Comparison of ENCODE assay signal across 9 cellular contexts in genomic region chr16:85947511-85948509, GRCh38. TPM values are rescaled to one million over a fixed set of nuclear protein-coding genes. Genes with fewer than 3 reads are reported as not detected.
DNase-seq lines count a peak whose midpoint lies in the region; ATAC-seq and TF ChIP-seq lines count a peak whose summit lies in the region.
"Had no signal": no experiment of that assay in that cellular context is flagged by ENCODE, and none has a peak within 500 bp of the region (broad histone marks: within the 10 kb centered on the region; RNA-seq: fewer than 3 reads in every experiment).

No MANE protein-coding gene starts in this region.

- TF ChIP-seq CTCF in Caco-2 (IDR thresholded peaks at IDR 0.05; ENCODE audit: insufficient read depth in 1 of 2, low read depth in 1 of 2, low read length in 1 of 2, severe bottlenecking in 1 of 2, unreplicated experiment in 1 of 2) (no peak), MCF 10A (IDR thresholded peaks at IDR 0.05; ENCODE audit: unreplicated experiment) (no peak)

- no peaks in the 10 kb centered on the region for H3K27me3 Mint-ChIP-seq in naive thymus-derived CD8-positive, alpha-beta T cell
- no peaks in the 10 kb centered on the region for H3K27me3 Mint-ChIP-seq in Caco-2 (ENCODE audit: insufficient read depth, unreplicated experiment)
- peaks cover 93% of the 10 kb centered on the region for H3K27me3 Mint-ChIP-seq in MCF 10A (ENCODE audit: insufficient read depth, unreplicated experiment)

- no peaks in the 10 kb centered on the region for H3K4me1 ChIP-seq in Caco-2

- peak overlapping the region in 7 of 10 donors; percentile 75 to 84 (median 79) for H3K27ac Mint-ChIP-seq in naive thymus-derived CD8-positive, alpha-beta T cell
- H3K27ac Mint-ChIP-seq in Caco-2 (ENCODE audit: unreplicated experiment) (no peak overlapping the region), MCF 10A (ENCODE audit: low read depth, unreplicated experiment) (no peak overlapping the region)

- intact Hi-C loops in Caco-2 (cut with micrococcal nuclease; ENCODE audit: unreplicated experiment), result no loop called here
- intact Hi-C loops in MCF 10A (cut with micrococcal nuclease), result no loop called here

- H3K9me3 Mint-ChIP-seq in naive thymus-derived CD8-positive, alpha-beta T cell, result no peaks in the 10 kb centered on the region
- H3K9me3 Mint-ChIP-seq in Caco-2 (ENCODE audit: unreplicated experiment), result no peaks in the 10 kb centered on the region
- no peaks in the 10 kb centered on the region for H3K9me3 Mint-ChIP-seq in MCF 10A (ENCODE audit: unreplicated experiment)

- CTCF ChIA-PET in Caco-2 (lab: Charles Lee) (no interaction called here), MCF 10A (lab: Yijun Ruan, JAX) (no interaction called here)

- H3K4me1 Mint-ChIP-seq in naive thymus-derived CD8-positive, alpha-beta T cell, result peaks cover 18 to 70% (median 50%) of the 10 kb centered on the region in 4 donors
- H3K4me1 Mint-ChIP-seq in Caco-2 (ENCODE audit: low read depth, unreplicated experiment), result no peaks in the 10 kb centered on the region
- H3K4me1 Mint-ChIP-seq in MCF 10A (ENCODE audit: insufficient read depth, unreplicated experiment), result no peaks in the 10 kb centered on the region

- no peaks in the 10 kb centered on the region for H3K36me3 ChIP-seq in Caco-2 (ENCODE audit: control insufficient read depth, insufficient read depth, low read length)

- POLR2A ChIA-PET in naive thymus-derived CD8-positive, alpha-beta T cell (lab: Charles Lee), result interaction anchor here (1.5 kb wide), 1 partner anchor 12 kb away, joined by 3 read pairs; no protein-coding TSS in a partner anchor
- POLR2A ChIA-PET in Caco-2 (lab: Charles Lee) (no interaction called here), MCF 10A (lab: Yijun Ruan, JAX) (no interaction called here)

- H3K27me3 ChIP-seq in Caco-2 (replicated peaks; ENCODE audit: control insufficient read depth, insufficient read depth, low read length), result no peaks in the 10 kb centered on the region

- peak overlapping the region; percentile 49 to 93 (median 86) for H3K4me3 Mint-ChIP-seq in naive thymus-derived CD8-positive, alpha-beta T cell
- H3K4me3 Mint-ChIP-seq in Caco-2 (ENCODE audit: unreplicated experiment), result no peak overlapping the region
- no peak overlapping the region for H3K4me3 Mint-ChIP-seq in MCF 10A (ENCODE audit: unreplicated experiment)

- no peaks in the 10 kb centered on the region for H3K36me3 Mint-ChIP-seq in naive thymus-derived CD8-positive, alpha-beta T cell
- H3K36me3 Mint-ChIP-seq in Caco-2 (ENCODE audit: insufficient read depth, unreplicated experiment) (no peaks in the 10 kb centered on the region), MCF 10A (ENCODE audit: insufficient read depth, unreplicated experiment) (no peaks in the 10 kb centered on the region)

- H3K9me3 ChIP-seq in Caco-2, result no peaks in the 10 kb centered on the region

- peak; percentile 52 to 56 for DNase-seq in activated CD4-positive, alpha-beta T cell treated with anti-CD3 and anti-CD28 coated beads for 4 hours
- peak in 1 of 10 donors; percentile 12 for DNase-seq in naive thymus-derived CD8-positive, alpha-beta T cell
- DNase-seq in SIG-M5 treated with dmso at 0.1 percent for 504 hours (lab: John Stamatoyannopoulos, UW; ENCODE audit: unreplicated experiment), result no peak
- no peak for DNase-seq in Caco-2
- DNase-seq in NCI-H1930 (lab: John Stamatoyannopoulos, UW), result no peak
- DNase-seq in MCF 10A (ENCODE audit: unreplicated experiment), result no peak

- BruUV-seq in Caco-2 (replicated peaks; lab: Mats Ljungman, UMichigan), result no TSS peak
- BruUV-seq in MCF 10A (replicated peaks; lab: Mats Ljungman, UMichigan), result no TSS peak

- peak; percentile 48 for ATAC-seq in GM18861 (IDR thresholded peaks at IDR 0.05; ENCODE audit: unreplicated experiment)
- ATAC-seq in HG02870 (IDR thresholded peaks at IDR 0.05; ENCODE audit: unreplicated experiment), result peak; percentile 77
- ATAC-seq in naive thymus-derived CD8-positive, alpha-beta T cell, result peak in 1 of 2 donors; percentile 70

- no peak overlapping the region for H3K4me3 ChIP-seq in Caco-2 (ENCODE audit: low read depth, low read length)

RNA-seq across cellular contexts. Expression of gene IRF8, which starts 48.8 kb away (rescaled TPM):
- 10 to 100 TPM; 17.6 to 17.8 TPM for total RNA-seq in naive thymus-derived CD8-positive, alpha-beta T cell
- 1 to 10 TPM; 2.0 to 5.8 (median 3.2) TPM for polyA plus RNA-seq in naive thymus-derived CD8-positive, alpha-beta T cell
- 29.5 and 31.7 TPM in 2 replicates for total RNA-seq in Caco-2 (2022)
- total RNA-seq in MCF 10A (2022), result not detected in 2 replicates
- total RNA-seq: endothelial cell of umbilical vein had no signal
- polyA plus RNA-seq: endothelial cell of umbilical vein had no signal

Comparison
In these comparisons a context has a peak if more than half of its experiments do, and no peak if none do; other contexts are left out.
1. DNase-seq: peak in activated CD4-positive, alpha-beta T cell treated with anti-CD3 and anti-CD28 coated beads for 4 hours (2 of 2); none in SIG-M5 treated with dmso at 0.1 percent for 504 hours (single experiment), Caco-2 (0 of 2), NCI-H1930 (0 of 2) and MCF 10A (single experiment).
2. H3K27ac Mint-ChIP-seq: peak in naive thymus-derived CD8-positive, alpha-beta T cell (7 of 10); none in Caco-2 (single experiment) and MCF 10A (single experiment).
3. H3K4me3 Mint-ChIP-seq: peak in naive thymus-derived CD8-positive, alpha-beta T cell (10 of 10); none in Caco-2 (single experiment) and MCF 10A (single experiment).
4. RNA of gene IRF8, which starts 48.8 kb away (total RNA-seq): 29.5 to 31.7 TPM in Caco-2 and 17.6 to 17.8 TPM in naive thymus-derived CD8-positive, alpha-beta T cell; not detected in MCF 10A; every median in the first group is over 10 times any median in the second.